Comparison of ENCODE assay signal across 7 cellular contexts in the genomic region with DNA sequence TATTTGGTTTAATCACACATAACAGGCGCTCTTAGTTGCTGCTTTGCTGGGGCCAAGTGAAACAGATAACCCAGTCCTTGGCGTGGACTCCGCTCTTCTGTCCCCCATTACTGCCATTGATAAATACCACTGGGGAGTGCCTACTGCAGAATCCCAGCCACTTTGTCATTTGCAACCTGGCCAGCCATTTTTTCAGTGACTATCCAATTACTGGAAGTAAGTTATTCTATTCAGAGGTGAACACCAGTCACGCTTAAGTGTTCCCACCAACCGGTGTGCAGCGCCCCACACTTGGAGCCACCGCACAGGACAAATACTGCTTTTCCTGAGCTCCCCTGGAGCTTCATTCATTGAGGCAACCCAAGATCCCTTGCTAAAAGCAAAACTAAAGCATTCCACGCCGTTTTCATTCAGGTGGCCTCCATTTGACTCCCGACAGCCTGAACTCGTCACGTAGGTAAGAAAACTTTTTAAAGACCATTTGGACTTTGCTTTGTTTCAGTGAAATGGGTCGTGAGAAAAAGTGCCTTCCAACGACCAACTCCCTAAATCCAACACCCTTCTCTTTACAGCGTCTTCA. TPM values are rescaled to one million over a fixed set of nuclear protein-coding genes. Genes with fewer than 3 reads are reported as not detected.
A peak's percentile ranks its signal among the peaks of the same experiment; 100 is the strongest.
DNase-seq lines count a peak whose midpoint lies in the region; ATAC-seq and TF ChIP-seq lines count a peak whose summit lies in the region.

No MANE protein-coding gene starts in this region.

- ATAC-seq in right cardiac atrium, result no peak
- no peak for ATAC-seq in GM21576 (IDR thresholded peaks at IDR 0.05; ENCODE audit: unreplicated experiment)
- ATAC-seq in HG03039 (IDR thresholded peaks at IDR 0.05; ENCODE audit: unreplicated experiment), result no peak

- H3K4me1 ChIP-seq in HUES48 (ENCODE audit: control insufficient read depth, insufficient read depth, low read length) (peaks cover 59% of the 10 kb centered on the region), right cardiac atrium (ENCODE audit: control insufficient read depth, insufficient read depth, low read length) (peaks cover 32% of the 10 kb centered on the region), spleen (peaks cover 54 to 80% (median 61%) of the 10 kb centered on the region in 6 donors)

- H3K27ac ChIP-seq in HUES48 (ENCODE audit: low read depth, low read length) (no peak overlapping the region), VCaP (peak overlapping the region; percentile 77), right cardiac atrium (ENCODE audit: low read length) (no peak overlapping the region), spleen (peak overlapping the region in 7 of 8 donors; percentile 16 to 94 (median 89))

- DNase-seq in right cardiac atrium, result no peak
- no peak for DNase-seq in spleen
- no peak for DNase-seq in ACHN

- H3K9ac ChIP-seq in HUES48 (ENCODE audit: low read depth, low read length), result peak overlapping the region; percentile 86

- intact Hi-C loops in right cardiac atrium (cut with DNase I), result loop anchor here in 1 of 4 donors (5.0 kb wide), 1 partner anchor 130 kb away; a partner anchor contains a TSS
- intact Hi-C loops in spleen (cut with DNase I; ENCODE audit: low total_unique reads), result loop anchor here (10.0 kb wide), 1 partner anchor 133 kb away; a partner anchor contains a TSS

- TF ChIP-seq POLR2A in spleen (IDR thresholded peaks at IDR 0.05), result no peak

- TF ChIP-seq CTCF in VCaP (conservative IDR thresholded peaks at IDR 0.05), result no peak
- no peak for TF ChIP-seq CTCF in spleen (IDR thresholded peaks at IDR 0.05 in 8 of 11, conservative IDR thresholded peaks at IDR 0.05 in 3 of 11)

- in situ Hi-C loops in ACHN (cut with HindIII; ENCODE audit: low pct_ligation_motif_present, low pct_unique_long_range_greater_than_20kb, low sequenced_read_pairs), result no loop called here

- WGBS in right cardiac atrium, result 28% methylated on average over 15 of the region's 15 CpGs
- 30 to 39% (median 35%) methylated on average over 15 of the region's 15 CpGs for WGBS in spleen, 5 donors

- H3K9me3 ChIP-seq in HUES48 (ENCODE audit: control insufficient read depth, insufficient read depth, low read length) (no peaks in the 10 kb centered on the region), right cardiac atrium (ENCODE audit: control insufficient read depth, low read length) (no peaks in the 10 kb centered on the region), spleen (no peaks in the 10 kb centered on the region)

- peak overlapping the region; percentile 89 for H3K4me3 ChIP-seq in HUES48 (ENCODE audit: low read depth, low read length)
- H3K4me3 ChIP-seq in right cardiac atrium (ENCODE audit: low read length), result peak overlapping the region; percentile 92
- H3K4me3 ChIP-seq in spleen, result peak overlapping the region; percentile 56 to 93 (median 83)

- H3K36me3 ChIP-seq in HUES48 (ENCODE audit: control insufficient read depth, insufficient read depth, low read length) (no peaks in the 10 kb centered on the region), spleen (no peaks in the 10 kb centered on the region)

- H3K27me3 ChIP-seq in HUES48 (ENCODE audit: control insufficient read depth, insufficient read depth, low read length), result peaks cover 9% of the 10 kb centered on the region
- no peaks in the 10 kb centered on the region for H3K27me3 ChIP-seq in right cardiac atrium (ENCODE audit: control insufficient read depth, insufficient read depth)
- no peaks in the 10 kb centered on the region for H3K27me3 ChIP-seq in spleen (replicated peaks in 1 of 7)

RNA-seq across cellular contexts. Expression of a gene that starts 1.8 kb away (rescaled TPM):
- total RNA-seq in right cardiac atrium, result 10 to 100 TPM; 67.1 to 83.3 (median 71.2) TPM
- 25.1 TPM for polyA plus RNA-seq in right cardiac atrium
- total RNA-seq in spleen, result 100 to 1,000 TPM; 102 to 145 (median 128) TPM
- 10 to 100 TPM; 26.1 to 34.6 (median 29.6) TPM for polyA plus RNA-seq in spleen

Comparison
In these comparisons a context has a peak if more than half of its experiments do, and no peak if none do; other contexts are left out.
1. H3K27ac ChIP-seq: peak in VCaP (single experiment) and spleen (7 of 8); none in HUES48 (single experiment) and right cardiac atrium (single experiment).
2. Peak in every context shown above with its lines, with median percentiles within 50 percentile points of each other: H3K4me3 ChIP-seq.